ENCODE assay signal across 12 cellular contexts in the genomic region with DNA sequence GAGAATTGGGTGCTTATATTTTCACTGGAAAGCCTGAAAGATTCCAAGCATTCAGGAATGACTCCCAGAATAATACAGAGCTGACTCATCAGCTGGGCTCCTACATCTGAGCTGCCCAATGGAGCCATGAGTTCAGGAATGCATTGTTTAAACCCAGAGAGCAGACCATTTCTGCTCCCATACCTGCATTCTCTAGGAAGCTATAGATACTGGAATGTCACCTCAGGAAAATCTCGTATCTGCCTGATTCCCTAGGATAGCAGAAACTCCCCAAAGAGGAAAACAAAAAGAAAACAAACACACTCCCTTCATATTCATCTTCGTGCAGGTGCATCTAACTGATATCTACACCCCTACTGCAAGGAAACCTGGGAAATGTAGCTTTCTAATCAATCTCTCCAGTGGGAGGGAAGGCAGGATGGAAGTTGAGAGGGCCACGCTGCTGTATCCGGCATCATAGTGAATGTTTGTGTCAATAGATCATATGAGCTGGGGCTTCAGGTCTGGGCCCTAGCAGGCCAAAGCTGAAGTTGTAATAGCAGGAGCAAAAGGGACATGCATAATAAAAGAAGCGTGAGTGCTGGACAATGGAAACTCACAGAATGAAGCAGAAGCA. TPM values are rescaled to one million over a fixed set of nuclear protein-coding genes. Genes with fewer than 3 reads are reported as not detected.
A peak's percentile ranks its signal among the peaks of the same experiment; 100 is the strongest.
DNase-seq lines count a peak whose midpoint lies in the region; ATAC-seq, FAIRE-seq and TF ChIP-seq lines count a peak whose summit lies in the region.
"Had no signal": no experiment of that assay in that cellular context is flagged by ENCODE, and none has a peak within 500 bp of the region (broad histone marks: within the 10 kb centered on the region; RNA-seq: fewer than 3 reads in every experiment).

No MANE protein-coding gene starts in this region.

- no peaks in the 10 kb centered on the region for H3K27me3 Mint-ChIP-seq in activated T-cell treated with anti-CD3 and anti-CD28 coated beads, Interleukin-2, amount 50 U/mL, for 4 hours (ENCODE audit: low read depth)

- H3K9me3 Mint-ChIP-seq in activated T-cell treated with anti-CD3 and anti-CD28 coated beads, Interleukin-2, amount 50 U/mL, for 4 hours, result no peaks in the 10 kb centered on the region
- no peaks in the 10 kb centered on the region for H3K9me3 Mint-ChIP-seq in stimulated activated effector memory CD8-positive, alpha-beta T cell treated with anti-CD3 and anti-CD28 coated beads, Interleukin-12 subunit alpha, Interleukin-12 subunit beta, amount 100 ng/mL, for 72 hours

- H3K27ac Mint-ChIP-seq in stimulated activated effector memory CD8-positive, alpha-beta T cell treated with anti-CD3 and anti-CD28 coated beads, Interleukin-12 subunit alpha, Interleukin-12 subunit beta, amount 100 ng/mL, for 72 hours, result no peak overlapping the region

- no peak overlapping the region for H3K4me3 Mint-ChIP-seq in activated T-cell treated with anti-CD3 and anti-CD28 coated beads, Interleukin-2, amount 50 U/mL, for 4 hours
- H3K4me3 Mint-ChIP-seq in stimulated activated effector memory CD8-positive, alpha-beta T cell treated with anti-CD3 and anti-CD28 coated beads, Interleukin-12 subunit alpha, Interleukin-12 subunit beta, amount 100 ng/mL, for 72 hours, result no peak overlapping the region

- H3K4me1 Mint-ChIP-seq in activated T-cell treated with anti-CD3 and anti-CD28 coated beads, Interleukin-2, amount 50 U/mL, for 4 hours (ENCODE audit: low read depth), result no peaks in the 10 kb centered on the region
- H3K4me1 Mint-ChIP-seq in stimulated activated effector memory CD8-positive, alpha-beta T cell treated with anti-CD3 and anti-CD28 coated beads, Interleukin-12 subunit alpha, Interleukin-12 subunit beta, amount 100 ng/mL, for 72 hours, result no peaks in the 10 kb centered on the region

- H3K4me1 ChIP-seq in right cardiac atrium (ENCODE audit: control insufficient read depth, insufficient read depth, low read length) (peaks cover 6% of the 10 kb centered on the region), right atrium auricular region (peaks cover 0 to 45% of the 10 kb centered on the region in 2 donors), ascending aorta (peaks cover 10 to 27% of the 10 kb centered on the region in 2 donors)

- TF ChIP-seq CTCF in right atrium auricular region (IDR thresholded peaks at IDR 0.05), result no peak
- no peak for TF ChIP-seq CTCF in ascending aorta (IDR thresholded peaks at IDR 0.05)

- no peaks in the 10 kb centered on the region for H3K36me3 Mint-ChIP-seq in activated T-cell treated with anti-CD3 and anti-CD28 coated beads, Interleukin-2, amount 50 U/mL, for 4 hours (ENCODE audit: insufficient read depth)
- H3K36me3 Mint-ChIP-seq in stimulated activated effector memory CD8-positive, alpha-beta T cell treated with anti-CD3 and anti-CD28 coated beads, Interleukin-12 subunit alpha, Interleukin-12 subunit beta, amount 100 ng/mL, for 72 hours, result no peaks in the 10 kb centered on the region

- H3K27me3 ChIP-seq in right cardiac atrium (ENCODE audit: control insufficient read depth, insufficient read depth) (no peaks in the 10 kb centered on the region), right atrium auricular region (no peaks in the 10 kb centered on the region), ascending aorta (no peaks in the 10 kb centered on the region)

- intact Hi-C loops in right cardiac atrium (cut with DNase I), result loop anchor here in 3 of 4 donors (5.0 to 10.0 kb wide), 4 partner anchors 83 to 136 kb away; no protein-coding TSS in a partner anchor
- intact Hi-C loops in ascending aorta (cut with DNase I), result loop anchor here (5.0 to 10.0 kb wide), 3 partner anchors 43 to 556 kb away; no protein-coding TSS in a partner anchor

- 88% methylated on average over 5 of the region's 5 CpGs for WGBS in right cardiac atrium

- no peak for ATAC-seq in right cardiac atrium
- no peak for ATAC-seq in activated T-cell treated with anti-CD3 and anti-CD28 coated beads, Interleukin-2, amount 50 U/mL, for 4 hours
- ATAC-seq in stimulated activated effector memory CD8-positive, alpha-beta T cell treated with anti-CD3 and anti-CD28 coated beads, Interleukin-12 subunit alpha, Interleukin-12 subunit beta, amount 100 ng/mL, for 72 hours, result no peak

- no peaks in the 10 kb centered on the region for H3K9me3 ChIP-seq in right cardiac atrium (ENCODE audit: control insufficient read depth, low read length)
- no peaks in the 10 kb centered on the region for H3K9me3 ChIP-seq in right atrium auricular region
- H3K9me3 ChIP-seq in ascending aorta, result no peaks in the 10 kb centered on the region

- no peak for FAIRE-seq in urothelium cell line (lab: Jason Lieb, UNC)

- H3K27ac ChIP-seq in right cardiac atrium (ENCODE audit: low read length) (peak overlapping the region; percentile 30), right atrium auricular region (no peak overlapping the region), ascending aorta (peak overlapping the region; percentile 75 to 81)

- H3K36me3 ChIP-seq in right atrium auricular region (no peaks in the 10 kb centered on the region), ascending aorta (no peaks in the 10 kb centered on the region)

- no peak for DNase-seq in right cardiac atrium
- no peak for DNase-seq in right atrium auricular region (ENCODE audit: low spot score)
- peak in 1 of 2 donors; percentile 68 for DNase-seq in ascending aorta (ENCODE audit: low spot score in 2 of 2)
- peak; percentile 51 for DNase-seq in glomerular endothelial cell (ENCODE audit: extremely low read depth, low read depth, low spot score)
- peak; percentile 77 for DNase-seq in urothelium cell line (ENCODE audit: low spot score)
- no peak for DNase-seq in activated T-cell treated with anti-CD3 and anti-CD28 coated beads, Interleukin-2, amount 50 U/mL, for 4 hours
- no peak for DNase-seq in stimulated activated effector memory CD8-positive, alpha-beta T cell treated with anti-CD3 and anti-CD28 coated beads, Interleukin-12 subunit alpha, Interleukin-12 subunit beta, amount 100 ng/mL, for 72 hours (ENCODE audit: low spot score in 2 of 2)
- no peak for DNase-seq in hippocampal formation (lab: John Stamatoyannopoulos, UW)
- DNase-seq: Kasumi-1; NCI-H510A; stimulated activated CD4-positive, alpha-beta T cell treated with anti-CD3 and anti-CD28 coated beads, Interleukin-4, amount 100 ng/mL, for 4 hours; T-helper 1 cell had no signal

- no peak overlapping the region for H3K4me3 ChIP-seq in right cardiac atrium (ENCODE audit: low read length)
- no peak overlapping the region for H3K4me3 ChIP-seq in right atrium auricular region
- H3K4me3 ChIP-seq in ascending aorta, result no peak overlapping the region

RNA-seq across cellular contexts. Expression of gene SLC2A12, which starts 8.2 kb away (rescaled TPM):
- total RNA-seq in right cardiac atrium (10 to 100 TPM; 10.9 to 20.3 (median 17.7) TPM), right atrium auricular region (10 to 100 TPM; 12.6 to 13.5 TPM), ascending aorta (not detected), glomerular endothelial cell (0.68 and 0.82 TPM in 2 replicates)
- polyA plus RNA-seq in right cardiac atrium, result 10.3 TPM
- not detected for total RNA-seq in activated T-cell treated with anti-CD3 and anti-CD28 coated beads, Interleukin-2, amount 50 U/mL, for 4 hours

Comparison
In these comparisons a context has a peak if more than half of its experiments do, and no peak if none do; other contexts are left out.
1. H3K27ac ChIP-seq: peak in right cardiac atrium (single experiment) and ascending aorta (2 of 2); none in right atrium auricular region (0 of 2).
2. DNase-seq: peak in glomerular endothelial cell (single experiment) and urothelium cell line (single experiment); none in right cardiac atrium (0 of 3), right atrium auricular region (single experiment), activated T-cell treated with anti-CD3 and anti-CD28 coated beads, Interleukin-2, amount 50 U/mL, for 4 hours (single experiment), stimulated activated effector memory CD8-positive, alpha-beta T cell treated with anti-CD3 and anti-CD28 coated beads, Interleukin-12 subunit alpha, Interleukin-12 subunit beta, amount 100 ng/mL, for 72 hours (0 of 2) and hippocampal formation (0 of 2).